In the genomic region with DNA sequence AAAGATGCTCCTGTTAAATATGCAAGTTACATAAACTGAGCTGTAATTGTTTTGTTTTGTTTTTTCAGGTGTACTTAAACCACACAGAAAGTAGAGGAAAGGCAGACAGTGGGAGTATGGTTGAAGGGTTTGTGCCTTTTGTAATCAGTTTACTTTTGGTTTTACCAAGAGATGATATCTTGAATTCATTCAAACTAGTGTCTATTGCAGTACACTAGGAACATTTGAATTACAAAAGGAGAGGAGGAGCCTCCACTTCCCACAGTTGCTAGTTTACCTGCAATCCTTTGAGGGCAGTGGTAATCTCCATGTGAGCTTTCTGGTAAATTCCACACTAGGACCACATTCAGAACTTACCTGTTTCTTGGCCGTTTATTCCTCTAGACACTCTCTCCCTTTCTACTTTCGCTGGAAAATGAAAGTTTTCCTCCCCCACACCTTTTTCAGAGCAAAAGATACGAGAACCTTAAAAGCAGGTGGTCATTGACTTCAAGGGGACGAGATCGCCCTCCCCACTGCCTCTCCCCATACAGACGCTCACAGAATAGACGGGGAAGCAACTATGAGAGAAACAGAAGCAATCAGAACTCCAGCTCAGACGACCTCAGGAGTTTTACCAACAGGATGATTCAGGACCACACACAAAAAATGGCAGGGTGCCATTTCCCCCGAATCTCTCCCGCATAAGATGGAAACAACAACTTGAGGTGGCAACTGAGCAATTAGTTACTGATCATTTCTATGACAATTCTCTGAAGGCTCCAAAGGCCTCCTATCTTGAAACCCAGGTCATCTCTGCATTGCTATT, we compare ENCODE assay signal across 10 cellular contexts. TPM values are rescaled to one million over a fixed set of nuclear protein-coding genes. Genes with fewer than 3 reads are reported as not detected.
DNase-seq lines count a peak whose midpoint lies in the region; ATAC-seq and TF ChIP-seq lines count a peak whose summit lies in the region.
"Had no signal": no experiment of that assay in that cellular context is flagged by ENCODE, and none has a peak within 500 bp of the region (broad histone marks: within the 10 kb centered on the region; RNA-seq: fewer than 3 reads in every experiment).

No MANE protein-coding gene starts in this region.

- H3K27ac ChIP-seq in KMS-11 = peak overlapping the region; percentile 97; the same call in 1 of the 2 replicates
- H3K27ac ChIP-seq in colonic mucosa = no peak overlapping the region

- DNase-seq in colonic mucosa (peak; percentile 31), nephron progenitor cell (no peak), germinal center (ENCODE audit: low spot score) (no peak)
- no peak for DNase-seq in activated effector memory CD4-positive, alpha-beta T cell treated with Interleukin-2 at 50 U/mL for 16 hours
- DNase-seq: activated naive CD4-positive, alpha-beta T cell treated with anti-CD3 and anti-CD28 coated beads, Interleukin-2, amount 10 ng/mL, durations not matched to agents 7 days and 5 days; NCI-H2171 treated with DMSO at 0.1 percent for 48 hours had no signal

- H2AFZ ChIP-seq in KMS-11 (ENCODE audit: low read depth) = no peak overlapping the region

- peak overlapping the region; percentile 64 for H3K9ac ChIP-seq in ES-I3 (ENCODE audit: low read depth, low read length)
- H3K9ac ChIP-seq in KMS-11 = peak overlapping the region; percentile 94; the same call in 1 of the 2 replicates
- H3K9ac ChIP-seq in colonic mucosa (ENCODE audit: low read depth in 2 of 2, low read length in 2 of 2) = peak overlapping the region; percentile 4 to 64

- peaks cover 36% of the 10 kb centered on the region for H3K4me1 ChIP-seq in ES-I3 (ENCODE audit: insufficient read depth, low read length)
- H3K4me1 ChIP-seq in KMS-11 (ENCODE audit: low read depth, poor library complexity, severe bottlenecking) = peaks cover 52% of the 10 kb centered on the region
- H3K4me1 ChIP-seq in colonic mucosa = no peaks in the 10 kb centered on the region

- H4K20me1 ChIP-seq in KMS-11 (ENCODE audit: insufficient read depth) = no peaks in the 10 kb centered on the region

- peaks cover 58% of the 10 kb centered on the region for H3K4me1 Mint-ChIP-seq in nephron progenitor cell

- H3K9me3 Mint-ChIP-seq in nephron progenitor cell = no peaks in the 10 kb centered on the region

- peak overlapping the region; percentile 86 for H3K4me2 ChIP-seq in KMS-11

- intact Hi-C loops in colonic mucosa (cut with DNase I) = no loop called here

- peak overlapping the region; percentile 11 for H3K4me3 Mint-ChIP-seq in nephron progenitor cell
- H3K4me3 Mint-ChIP-seq: activated naive CD4-positive, alpha-beta T cell treated with anti-CD3 and anti-CD28 coated beads, Interleukin-2, amount 10 ng/mL, durations not matched to agents 7 days and 5 days had no signal

- no peak overlapping the region for H3K4me3 ChIP-seq in KMS-11 (IDR thresholded peaks at IDR 0.05; ENCODE audit: insufficient read depth, low read depth, low read length)
- H3K4me3 ChIP-seq in colonic mucosa = peak overlapping the region; percentile 0

- TF ChIP-seq CTCF in KMS-11 (conservative IDR thresholded peaks at IDR 0.05; ENCODE audit: low read depth, low read length) (no peak), colonic mucosa (IDR thresholded peaks at IDR 0.05) (no peak), nephron progenitor cell (IDR thresholded peaks at IDR 0.05) (no peak)

- H3K36me3 Mint-ChIP-seq in nephron progenitor cell (ENCODE audit: low read depth) = peaks cover 5% of the 10 kb centered on the region

- no peak overlapping the region for H3K27ac Mint-ChIP-seq in nephron progenitor cell
- H3K27ac Mint-ChIP-seq: activated naive CD4-positive, alpha-beta T cell treated with anti-CD3 and anti-CD28 coated beads, Interleukin-2, amount 10 ng/mL, durations not matched to agents 7 days and 5 days had no signal

- no peaks in the 10 kb centered on the region for H3K9me3 ChIP-seq in ES-I3 (ENCODE audit: control insufficient read depth, insufficient read depth, low read length)
- H3K9me3 ChIP-seq in colonic mucosa = no peaks in the 10 kb centered on the region

- ATAC-seq in HG02885 (IDR thresholded peaks at IDR 0.05; ENCODE audit: poor library complexity, unreplicated experiment) (no peak), GM18502 (IDR thresholded peaks at IDR 0.05; ENCODE audit: poor library complexity, unreplicated experiment) (no peak)

- H3K27me3 ChIP-seq in KMS-11 (ENCODE audit: insufficient read depth, low read depth) (no peaks in the 10 kb centered on the region), colonic mucosa (no peaks in the 10 kb centered on the region)

- H3K36me3 ChIP-seq in ES-I3 (ENCODE audit: insufficient read depth, low read length) (peaks cover 3% of the 10 kb centered on the region; the same call in 1 of the 2 replicates), KMS-11 (ENCODE audit: insufficient read depth) (no peaks in the 10 kb centered on the region), colonic mucosa (no peaks in the 10 kb centered on the region)

- peaks cover 66% of the 10 kb centered on the region for H3K79me2 ChIP-seq in KMS-11 (ENCODE audit: insufficient read depth, low read depth)

- H3K27me3 Mint-ChIP-seq in nephron progenitor cell (ENCODE audit: low read depth, poor library complexity) = peaks cover 52% of the 10 kb centered on the region

RNA-seq across cellular contexts. Expression of a gene that starts 3.3 kb away (rescaled TPM):
- 100 to 1,000 TPM; 279 to 281 TPM for total RNA-seq in colonic mucosa

Comparison
In these comparisons a context has a peak if more than half of its experiments do, and no peak if none do; other contexts are left out.
1. H3K9ac ChIP-seq: peak in every context shown above with its lines; median percentile 94 in KMS-11; 64 in ES-I3; 34 in colonic mucosa.